ENCODE assay signal across 9 cellular contexts in genomic region chr18:12307871-12308385, GRCh38. TPM values are rescaled to one million over a fixed set of nuclear protein-coding genes. Genes with fewer than 3 reads are reported as not detected.
DNase-seq lines count a peak whose midpoint lies in the region; ATAC-seq and TF ChIP-seq lines count a peak whose summit lies in the region.
"Had no signal": no experiment of that assay in that cellular context is flagged by ENCODE, and none has a peak within 500 bp of the region (broad histone marks: within the 10 kb centered on the region; RNA-seq: fewer than 3 reads in every experiment).

TUBB6 (plus strand) TSS chr18:12308241; CDS start chr18:12308293, 52 bp downstream.

- H3K27me3 ChIP-seq in adrenal gland, result no peaks in the 10 kb centered on the region
- no peaks in the 10 kb centered on the region for H3K27me3 ChIP-seq in right atrium auricular region

- peak; percentile 80 for DNase-seq in 8988T
- DNase-seq in NCI-H460 (ENCODE audit: extremely low read depth, low read depth), result peak; percentile 38
- DNase-seq in adrenal gland, result peak; percentile 38 to 72 (median 57)
- peak; percentile 73 for DNase-seq in right atrium auricular region (ENCODE audit: low spot score)
- peak; percentile 61 for DNase-seq in retina
- no peak for DNase-seq in NCI-H526 treated with DMSO at 0.1 percent for 48 hours (lab: John Stamatoyannopoulos, UW)

- TF ChIP-seq POLR2A in adrenal gland (IDR thresholded peaks at IDR 0.05), result peak; percentile 25 to 49

- H3K4me3 ChIP-seq in GM12875 (ENCODE audit: low read depth, low read length), result peak within 1 kb of the TSS; percentile 36
- H3K4me3 ChIP-seq in adrenal gland, result peak within 1 kb of the TSS in 2 of 4 donors; percentile 40 to 80
- H3K4me3 ChIP-seq in right atrium auricular region, result peak within 1 kb of the TSS; percentile 77 to 81

- H3K36me3 ChIP-seq in adrenal gland (replicated peaks in 1 of 2) (peaks cover 0 to 12% of the 10 kb centered on the region in 2 donors), right atrium auricular region (peaks cover 24% of the 10 kb centered on the region)

- WGBS in adrenal gland, 4 donors, result 1% methylated on average over 61 to 75 of the region's 76 CpGs; no CpG with 5 or more reads in 2 of the 4 donors

- H3K9me3 ChIP-seq in adrenal gland (replicated peaks in 1 of 3), result peaks cover 0 to 5% (median 0%) of the 10 kb centered on the region in 3 donors
- peaks cover 0 to 8% of the 10 kb centered on the region in 2 donors for H3K9me3 ChIP-seq in right atrium auricular region

- H3K27ac ChIP-seq in adrenal gland (peak within 1 kb of the TSS in 4 of 5 donors; percentile 82 to 97 (median 87)), right atrium auricular region (peak within 1 kb of the TSS; percentile 90 to 99)
- H3K27ac ChIP-seq: KMS-11 had no signal

- ATAC-seq in HG02759 (IDR thresholded peaks at IDR 0.05; ENCODE audit: unreplicated experiment), result peak; percentile 76

- intact Hi-C loops in adrenal gland (cut with DNase I), result no loop called here

- TF ChIP-seq CTCF in GM12875 (IDR thresholded peaks at IDR 0.05; ENCODE audit: borderline replicate concordance, insufficient read depth, low read depth, low read length) (no peak), adrenal gland (IDR thresholded peaks at IDR 0.05) (no peak), right atrium auricular region (IDR thresholded peaks at IDR 0.05) (peak in 1 of 2 donors; percentile 26)

- H3K4me1 ChIP-seq in adrenal gland (replicated peaks in 1 of 2) (peaks cover 0 to 7% of the 10 kb centered on the region in 2 donors), right atrium auricular region (peaks cover 0 to 38% of the 10 kb centered on the region in 2 donors)

RNA-seq across cellular contexts. Expression of gene TUBB6, which starts in this region (rescaled TPM):
- 87.1 and 102 TPM in 2 replicates for total RNA-seq in NCI-H460 (2014; rRNA removed; shearing (Covaris generic))
- 135 and 145 TPM in 2 replicates for polyA plus RNA-seq in NCI-H460 (2014; cell fraction: nucleus; rRNA removed)
- total RNA-seq in adrenal gland (10 to 100 TPM; 15.7 to 90.8 (median 39.5) TPM), right atrium auricular region (100 to 1,000 TPM; 158 to 337 TPM)
- 10 to 100 TPM; 26.6 to 82.9 (median 46.5) TPM for polyA plus RNA-seq in adrenal gland
